Comparison of ENCODE assay signal across 8 cellular contexts in genomic region chr5:149357370-149358293, GRCh38. TPM values are rescaled to one million over a fixed set of nuclear protein-coding genes. Genes with fewer than 3 reads are reported as not detected.
DNase-seq lines count a peak whose midpoint lies in the region; ATAC-seq and TF ChIP-seq lines count a peak whose summit lies in the region.

PCYOX1L (plus strand) TSS chr5:149358046; CDS start chr5:149358069, 23 bp downstream.

- H3K4me1 Mint-ChIP-seq in GM23338 (peaks cover 9% of the 10 kb centered on the region), naive B cell (peaks cover 17 to 36% (median 17%) of the 10 kb centered on the region in 3 donors)
- H3K4me1 Mint-ChIP-seq in stimulated activated effector memory CD8-positive, alpha-beta T cell treated with anti-CD3 and anti-CD28 coated beads, Interleukin-12 subunit alpha, Interleukin-12 subunit beta, amount 100 ng/mL, for 72 hours: peaks cover 62% of the 10 kb centered on the region

- peaks cover 10% of the 10 kb centered on the region; the same call in 1 of the 2 replicates for H4K20me1 ChIP-seq in GM23338 (replicated peaks; ENCODE audit: insufficient read depth)
- H4K20me1 ChIP-seq in fibroblast of lung (ENCODE audit: control insufficient read depth, extremely low read depth, insufficient read depth, low read length): no peaks in the 10 kb centered on the region

- H2AFZ ChIP-seq in GM23338 (peak within 1 kb of the TSS; percentile 97), fibroblast of lung (ENCODE audit: low read length) (peak within 1 kb of the TSS; percentile 77)

- H3K4me1 ChIP-seq in GM23338 (ENCODE audit: insufficient read depth) (peaks cover 12% of the 10 kb centered on the region), fibroblast of lung (ENCODE audit: control insufficient read depth, extremely low read depth, insufficient read depth, low read length) (peaks cover 6% of the 10 kb centered on the region)

- no peaks in the 10 kb centered on the region for H3K9me2 ChIP-seq in GM23338 (ENCODE audit: insufficient read depth)

- H3K27ac ChIP-seq in GM23338 (ENCODE audit: low read depth) (no peak within 1 kb of the TSS), fibroblast of lung (ENCODE audit: insufficient read depth, low read length) (peak within 1 kb of the TSS; percentile 65)

- H3K79me2 ChIP-seq in GM23338 (replicated peaks; ENCODE audit: insufficient read depth) (peaks cover 26% of the 10 kb centered on the region), fibroblast of lung (ENCODE audit: control insufficient read depth, insufficient read depth, low read length) (no peaks in the 10 kb centered on the region)

- H3K27me3 ChIP-seq in GM23338 (ENCODE audit: insufficient read depth): no peaks in the 10 kb centered on the region
- H3K27me3 ChIP-seq in fibroblast of lung (ENCODE audit: control insufficient read depth, insufficient read depth, low read length): no peaks in the 10 kb centered on the region

- H3K9me3 ChIP-seq in fibroblast of lung (ENCODE audit: control insufficient read depth, insufficient read depth, low read depth, low read length): no peaks in the 10 kb centered on the region

- TF ChIP-seq CTCF in GM23338 (conservative IDR thresholded peaks at IDR 0.05; ENCODE audit: low read depth in 2 of 2): no peak
- no peak for TF ChIP-seq CTCF in fibroblast of lung (conservative IDR thresholded peaks at IDR 0.05 in 1 of 2, IDR thresholded peaks at IDR 0.05 in 1 of 2; ENCODE audit: low read depth in 1 of 2, low read length in 2 of 2)

- H3K4me3 Mint-ChIP-seq in GM23338: peak within 1 kb of the TSS; percentile 96
- H3K4me3 Mint-ChIP-seq in naive B cell: peak within 1 kb of the TSS; percentile 82 to 98 (median 92)
- peak within 1 kb of the TSS; percentile 91 for H3K4me3 Mint-ChIP-seq in stimulated activated effector memory CD8-positive, alpha-beta T cell treated with anti-CD3 and anti-CD28 coated beads, Interleukin-12 subunit alpha, Interleukin-12 subunit beta, amount 100 ng/mL, for 72 hours

- H3K27ac Mint-ChIP-seq in GM23338 (no peak within 1 kb of the TSS), naive B cell (peak within 1 kb of the TSS; percentile 33 to 95 (median 71))
- H3K27ac Mint-ChIP-seq in stimulated activated effector memory CD8-positive, alpha-beta T cell treated with anti-CD3 and anti-CD28 coated beads, Interleukin-12 subunit alpha, Interleukin-12 subunit beta, amount 100 ng/mL, for 72 hours: peak within 1 kb of the TSS; percentile 90

- H3K4me3 ChIP-seq in GM23338: peak within 1 kb of the TSS; percentile 90
- H3K4me3 ChIP-seq in fibroblast of lung (replicated peaks in 1 of 4; ENCODE audit: control extremely low read depth in 1 of 4, insufficient read depth in 1 of 4, low read depth in 3 of 4, low read length in 4 of 4): peak within 1 kb of the TSS; percentile 62 to 88 (median 75)

- H3K36me3 ChIP-seq in GM23338 (ENCODE audit: insufficient read depth) (peaks cover 15% of the 10 kb centered on the region), fibroblast of lung (ENCODE audit: control insufficient read depth, insufficient read depth, low read length) (peaks cover 2% of the 10 kb centered on the region)

- H3K4me2 ChIP-seq in GM23338 (peak within 1 kb of the TSS; percentile 92), fibroblast of lung (ENCODE audit: extremely low read depth, insufficient read depth, low read length) (peak within 1 kb of the TSS; percentile 80)

- H3K9me3 Mint-ChIP-seq in GM23338: no peaks in the 10 kb centered on the region
- no peaks in the 10 kb centered on the region for H3K9me3 Mint-ChIP-seq in naive B cell
- no peaks in the 10 kb centered on the region for H3K9me3 Mint-ChIP-seq in stimulated activated effector memory CD8-positive, alpha-beta T cell treated with anti-CD3 and anti-CD28 coated beads, Interleukin-12 subunit alpha, Interleukin-12 subunit beta, amount 100 ng/mL, for 72 hours

- peak; percentile 99 for DNase-seq in Daoy (ENCODE audit: low read depth)
- peak; percentile 98 for DNase-seq in GM23338 (ENCODE audit: low spot score)
- peak; percentile 97 for DNase-seq in Kasumi-1 (lab: John Stamatoyannopoulos, UW)
- DNase-seq in RKO (ENCODE audit: low spot score): peak; percentile 95
- DNase-seq in activated T-helper 1 cell treated with Interleukin-2 at 50 U/mL for 16 hours (ENCODE audit: low read depth): peak; percentile 86
- DNase-seq in fibroblast of lung (ENCODE audit: low read depth in 2 of 2): peak; percentile 92 to 95
- DNase-seq in naive B cell: peak; percentile 97
- DNase-seq in stimulated activated effector memory CD8-positive, alpha-beta T cell treated with anti-CD3 and anti-CD28 coated beads, Interleukin-12 subunit alpha, Interleukin-12 subunit beta, amount 100 ng/mL, for 72 hours (ENCODE audit: low spot score in 2 of 2): peak; percentile 78 to 99

- ATAC-seq in GM23338: peak; percentile 98
- peak; percentile 96 to 98 for ATAC-seq in naive B cell (ENCODE audit: low read depth in 2 of 2)
- ATAC-seq in stimulated activated effector memory CD8-positive, alpha-beta T cell treated with anti-CD3 and anti-CD28 coated beads, Interleukin-12 subunit alpha, Interleukin-12 subunit beta, amount 100 ng/mL, for 72 hours: peak; percentile 96

- H3K36me3 Mint-ChIP-seq in GM23338 (ENCODE audit: low read depth) (peaks cover 31% of the 10 kb centered on the region), naive B cell (peaks cover 8 to 15% of the 10 kb centered on the region in 2 donors)
- H3K36me3 Mint-ChIP-seq in stimulated activated effector memory CD8-positive, alpha-beta T cell treated with anti-CD3 and anti-CD28 coated beads, Interleukin-12 subunit alpha, Interleukin-12 subunit beta, amount 100 ng/mL, for 72 hours: peaks cover 42% of the 10 kb centered on the region

- peak within 1 kb of the TSS; percentile 67 for H3K9ac ChIP-seq in fibroblast of lung (ENCODE audit: insufficient read depth, low read length)

- H3K27me3 Mint-ChIP-seq in GM23338 (ENCODE audit: insufficient read depth, low read depth, poor library complexity) (peaks cover 4% of the 10 kb centered on the region), naive B cell (no peaks in the 10 kb centered on the region)

- H3F3A ChIP-seq in GM23338 (replicated peaks; ENCODE audit: low read depth): no peaks in the 10 kb centered on the region

TF ChIP-seq in GM23338, 12 proteins besides CTCF, POLR2A, EP300 and RAD21:
- TF ChIP-seq ZNF114 (CRISPR knock-in tag; IDR thresholded peaks at IDR 0.05): no peak
- TF ChIP-seq POLR2AphosphoS5 (IDR thresholded peaks at IDR 0.05; ENCODE audit: low read depth): peak; percentile 85

RNA-seq across cellular contexts. Expression of gene PCYOX1L, which starts in this region (rescaled TPM):
- total RNA-seq in Daoy (2014; rRNA removed; shearing (Covaris generic)): 13.1 and 17.1 TPM in 2 replicates
- total RNA-seq in GM23338 (2014; rRNA removed; shearing (Covaris generic)): 10.6 and 14.7 TPM in 2 replicates
- polyA plus RNA-seq in GM23338 (2016; fragmentation: Nextera tagmentation; extraction: Ambion mirVana) (5.9 and 6.7 TPM in 2 replicates), fibroblast of lung (9.1 and 11.3 TPM in 2 replicates), naive B cell (ENCODE audit: low read depth in 6 of 6) (1 to 10 TPM; 5.4 to 9.2 (median 8.0) TPM)
- 4.9 and 7.6 TPM in 2 replicates for total RNA-seq in fibroblast of lung
- polyA plus RNA-seq in fibroblast of lung (2012): 7.1 and 9.4 TPM in 2 replicates
- 12.6 and 15.1 TPM in 2 replicates for polyA minus RNA-seq in fibroblast of lung (ENCODE audit: low replicate concordance)
